Comparison of ENCODE assay signal across 19 cellular contexts in the genomic region with DNA sequence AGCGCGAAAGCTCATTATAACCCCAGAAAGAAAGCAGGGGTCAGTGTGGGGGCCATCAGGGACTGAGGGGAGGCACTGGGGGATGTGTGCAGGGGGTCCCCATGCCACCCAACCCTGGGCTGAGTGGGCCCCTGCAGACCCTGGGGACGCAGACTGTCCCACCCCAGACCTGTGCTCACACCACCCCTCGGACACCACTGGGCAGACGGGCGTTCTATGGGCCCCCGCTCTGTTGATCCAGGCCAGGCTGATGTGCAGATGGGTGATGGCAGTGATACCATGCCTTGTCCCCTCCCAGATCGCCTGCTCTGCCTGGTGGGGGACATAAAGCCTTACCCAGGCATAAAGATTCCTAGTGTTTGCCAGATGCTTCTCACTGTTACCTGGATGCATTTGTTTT.
A peak's percentile ranks its signal among the peaks of the same experiment; 100 is the strongest.
DNase-seq lines count a peak whose midpoint lies in the region; ATAC-seq and TF ChIP-seq lines count a peak whose summit lies in the region.
"Had no signal": no experiment of that assay in that cellular context is flagged by ENCODE, and none has a peak within 500 bp of the region (broad histone marks: within the 10 kb centered on the region; RNA-seq: fewer than 3 reads in every experiment).

No MANE protein-coding gene starts in this region.

- H4K8ac ChIP-seq in mesenchymal stem cell (ENCODE audit: low read length) (no peak overlapping the region), trophoblast cell (ENCODE audit: low read depth, low read length) (no peak overlapping the region)

- H3K27me3 ChIP-seq in mesenchymal stem cell (ENCODE audit: control insufficient read depth in 1 of 2, insufficient read depth in 1 of 2, low read length in 2 of 2) (peaks cover 54 to 58% of the 10 kb centered on the region in 2 experiments), trophoblast cell (ENCODE audit: insufficient read depth, low read length) (no peaks in the 10 kb centered on the region)
- H3K27me3 ChIP-seq in CD4-positive, alpha-beta T cell (ENCODE audit: control insufficient read depth, insufficient read depth, low read length): no peaks in the 10 kb centered on the region

- no peak overlapping the region for H2BK5ac ChIP-seq in mesenchymal stem cell (ENCODE audit: low read depth, low read length, poor library complexity, severe bottlenecking)
- no peak overlapping the region for H2BK5ac ChIP-seq in trophoblast cell (ENCODE audit: low read depth, low read length, poor library complexity)

- H3K23ac ChIP-seq in mesenchymal stem cell (ENCODE audit: low read length in 2 of 2): no peak overlapping the region
- H3K23ac ChIP-seq in trophoblast cell (ENCODE audit: low read length): no peak overlapping the region

- H3K14ac ChIP-seq in mesenchymal stem cell (ENCODE audit: low read length in 2 of 2): no peak overlapping the region
- H3K14ac ChIP-seq in trophoblast cell (ENCODE audit: low read length): no peak overlapping the region

- no peaks in the 10 kb centered on the region for H3K79me1 ChIP-seq in mesenchymal stem cell (replicated peaks; ENCODE audit: low read length, poor library complexity, severe bottlenecking)
- peaks cover 3% of the 10 kb centered on the region for H3K79me1 ChIP-seq in trophoblast cell (ENCODE audit: low read length)

- no peak for TF ChIP-seq CTCF in CD4-positive, alpha-beta T cell (IDR thresholded peaks at IDR 0.05)

- ATAC-seq in HG03439 (IDR thresholded peaks at IDR 0.05; ENCODE audit: unreplicated experiment): no peak
- ATAC-seq in CD4-positive, alpha-beta T cell (ENCODE audit: poor library complexity): no peak
- ATAC-seq: HCT116, Panc1 had no signal

- no peaks in the 10 kb centered on the region for H3K36me3 ChIP-seq in mesenchymal stem cell (ENCODE audit: control insufficient read depth in 1 of 2, insufficient read depth in 2 of 2, low read depth in 1 of 2, low read length in 2 of 2)
- H3K36me3 ChIP-seq in trophoblast cell (ENCODE audit: control insufficient read depth in 1 of 2, insufficient read depth in 2 of 2, low read length in 2 of 2): no peaks in the 10 kb centered on the region

- no peak overlapping the region for H3K4me3 Mint-ChIP-seq in CD4-positive, alpha-beta T cell

- 90% methylated on average over 8 of the region's 8 CpGs for WGBS in mesenchymal stem cell
- WGBS in trophoblast cell (ENCODE audit: extremely low coverage, insufficient coverage, insufficient read length): no CpG with 5 or more reads among the region's 8 CpGs

- H3K9me3 Mint-ChIP-seq in CD4-positive, alpha-beta T cell: no peaks in the 10 kb centered on the region

- intact Hi-C loops in CD4-positive, alpha-beta T cell (cut with DNase I, micrococcal nuclease): no loop called here

- H3K27ac ChIP-seq in mesenchymal stem cell (ENCODE audit: low read length, poor library complexity, severe bottlenecking) (no peak overlapping the region), trophoblast cell (ENCODE audit: low read depth, low read length) (no peak overlapping the region)
- H3K27ac ChIP-seq in CD4-positive, alpha-beta T cell (ENCODE audit: low read depth, low read length): no peak overlapping the region

- H3K4me3 ChIP-seq in mesenchymal stem cell (ENCODE audit: insufficient read depth in 1 of 2, low read depth in 1 of 2, low read length in 2 of 2) (no peak overlapping the region), trophoblast cell (ENCODE audit: low read depth, low read length) (no peak overlapping the region)

- peaks cover 3% of the 10 kb centered on the region for H3K27me3 Mint-ChIP-seq in CD4-positive, alpha-beta T cell

- POLR2A ChIA-PET in CD4-positive, alpha-beta T cell (lab: Charles Lee): no interaction called here

- H4K91ac ChIP-seq in mesenchymal stem cell (ENCODE audit: low read length): no peak overlapping the region
- H4K91ac ChIP-seq in trophoblast cell (ENCODE audit: low read depth, low read length): no peak overlapping the region

- no peak overlapping the region for H2BK12ac ChIP-seq in mesenchymal stem cell (ENCODE audit: low read length in 2 of 2)
- no peak overlapping the region for H2BK12ac ChIP-seq in trophoblast cell (ENCODE audit: low read length)

- H3K4me1 ChIP-seq in mesenchymal stem cell (ENCODE audit: control insufficient read depth, insufficient read depth, low read depth, low read length): peaks cover 3% of the 10 kb centered on the region
- peaks cover 8 to 9% of the 10 kb centered on the region in 2 experiments for H3K4me1 ChIP-seq in trophoblast cell (ENCODE audit: control insufficient read depth in 1 of 2, insufficient read depth in 2 of 2, low read length in 2 of 2)

- no peaks in the 10 kb centered on the region for H3K79me2 ChIP-seq in trophoblast cell (ENCODE audit: control insufficient read depth, insufficient read depth, low read length, poor library complexity)

- CTCF ChIA-PET in CD4-positive, alpha-beta T cell (lab: Charles Lee): no interaction called here

- peak overlapping the region; percentile 33 for H2BK15ac ChIP-seq in mesenchymal stem cell (ENCODE audit: low read depth, poor library complexity, severe bottlenecking)

- H3K9me3 ChIP-seq in mesenchymal stem cell (ENCODE audit: control insufficient read depth, low read length): no peaks in the 10 kb centered on the region
- no peaks in the 10 kb centered on the region for H3K9me3 ChIP-seq in trophoblast cell (ENCODE audit: insufficient read depth, low read depth, low read length)
- no peaks in the 10 kb centered on the region for H3K9me3 ChIP-seq in CD4-positive, alpha-beta T cell (ENCODE audit: control insufficient read depth, low read length)

- H2BK120ac ChIP-seq in mesenchymal stem cell (ENCODE audit: low read depth, low read length) (no peak overlapping the region), trophoblast cell (ENCODE audit: insufficient read depth, low read length, poor library complexity) (peak overlapping the region; percentile 8)

- peak; percentile 15 for DNase-seq in activated CD8-positive, alpha-beta memory T cell treated with anti-CD3 and anti-CD28 coated beads, Interleukin-2, amount 50 U/mL, for 48 hours
- no peak for DNase-seq in activated CD8-positive, alpha-beta memory T cell treated with anti-CD3 and anti-CD28 coated beads, Interleukin-2, amount 50 U/mL, for 4 hours
- DNase-seq in mesenchymal stem cell: no peak
- no peak for DNase-seq in trophoblast cell
- no peak for DNase-seq in NCI-H526 treated with DMSO at 0.1 percent for 48 hours (lab: John Stamatoyannopoulos, UW)
- no peak for DNase-seq in CD4-positive, alpha-beta T cell
- DNase-seq: AML-193, C1 segment of cervical spinal cord, DMS53, KG1, NCI-H1092, NCI-H1436 treated with DMSO at 0.1 percent for 48 hours, NCI-H1930, NCI-H2227 treated with DMSO at 0.1 percent for 48 hours, NCI-H510A, NCI-H774 had no signal

- no peak overlapping the region for H2AK5ac ChIP-seq in mesenchymal stem cell (ENCODE audit: low read length, severe bottlenecking)
- no peak overlapping the region for H2AK5ac ChIP-seq in trophoblast cell (ENCODE audit: low read length)

- no peaks in the 10 kb centered on the region for H3K4me1 Mint-ChIP-seq in CD4-positive, alpha-beta T cell (ENCODE audit: low read depth)

- H3K18ac ChIP-seq in mesenchymal stem cell (ENCODE audit: low read depth in 1 of 2, low read length in 2 of 2): peak overlapping the region in 1 of 2 experiments; percentile 28
- no peak overlapping the region for H3K18ac ChIP-seq in trophoblast cell (ENCODE audit: low read length)

- H3K4me2 ChIP-seq in mesenchymal stem cell (ENCODE audit: low read length, poor library complexity, severe bottlenecking) (no peak overlapping the region), trophoblast cell (ENCODE audit: low read length) (no peak overlapping the region)

- H2AFZ ChIP-seq in mesenchymal stem cell (ENCODE audit: low read depth, low read length) (no peak overlapping the region), trophoblast cell (ENCODE audit: insufficient read depth, low read length, poor library complexity) (no peak overlapping the region)

- no peak overlapping the region for H3K4ac ChIP-seq in mesenchymal stem cell (ENCODE audit: low read depth in 1 of 2, low read length in 2 of 2)
- no peak overlapping the region for H3K4ac ChIP-seq in trophoblast cell (ENCODE audit: low read depth, low read length)

- no peak overlapping the region for H4K12ac ChIP-seq in trophoblast cell (ENCODE audit: low read depth, low read length)

- H3K36me3 Mint-ChIP-seq in CD4-positive, alpha-beta T cell (ENCODE audit: low read depth): no peaks in the 10 kb centered on the region

- no peak overlapping the region for H3K27ac Mint-ChIP-seq in CD4-positive, alpha-beta T cell

- H3K9ac ChIP-seq in mesenchymal stem cell (ENCODE audit: low read length): no peak overlapping the region
- no peak overlapping the region for H3K9ac ChIP-seq in trophoblast cell (ENCODE audit: low read length)
